1 cellular context compared by ENCODE assay signal in genomic region chr16:47481698-47482374, GRCh38.
TF ChIP-seq lines count a peak whose summit lies in the region.

No MANE protein-coding gene starts in this region.

TF ChIP-seq in WTC11, 78 proteins besides CTCF, POLR2A, EP300 and RAD21 (continued from another document):
- TF ChIP-seq ZNF532 (CRISPR knock-in tag; IDR thresholded peaks at IDR 0.05; ENCODE audit: borderline replicate concordance) = no peak
- TF ChIP-seq, protein P1, sequence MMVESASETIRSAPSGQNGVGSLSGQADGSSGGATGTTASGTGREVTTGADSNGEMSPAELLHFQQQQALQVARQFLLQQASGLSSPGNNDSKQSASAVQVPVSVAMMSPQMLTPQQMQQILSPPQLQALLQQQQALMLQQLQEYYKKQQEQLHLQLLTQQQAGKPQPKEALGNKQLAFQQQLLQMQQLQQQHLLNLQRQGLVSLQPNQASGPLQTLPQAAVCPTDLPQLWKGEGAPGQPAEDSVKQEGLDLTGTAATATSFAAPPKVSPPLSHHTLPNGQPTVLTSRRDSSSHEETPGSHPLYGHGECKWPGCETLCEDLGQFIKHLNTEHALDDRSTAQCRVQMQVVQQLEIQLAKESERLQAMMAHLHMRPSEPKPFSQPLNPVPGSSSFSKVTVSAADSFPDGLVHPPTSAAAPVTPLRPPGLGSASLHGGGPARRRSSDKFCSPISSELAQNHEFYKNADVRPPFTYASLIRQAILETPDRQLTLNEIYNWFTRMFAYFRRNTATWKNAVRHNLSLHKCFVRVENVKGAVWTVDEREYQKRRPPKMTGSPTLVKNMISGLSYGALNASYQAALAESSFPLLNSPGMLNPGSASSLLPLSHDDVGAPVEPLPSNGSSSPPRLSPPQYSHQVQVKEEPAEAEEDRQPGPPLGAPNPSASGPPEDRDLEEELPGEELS (CRISPR knock-in tag; IDR thresholded peaks at IDR 0.05) = no peak
- no peak for TF ChIP-seq ZBTB21 (CRISPR knock-in tag; IDR thresholded peaks at IDR 0.05; ENCODE audit: borderline replicate concordance)
- TF ChIP-seq SOX15 (CRISPR knock-in tag; IDR thresholded peaks at IDR 0.05) = no peak
- no peak for TF ChIP-seq ZNF423 (CRISPR knock-in tag; IDR thresholded peaks at IDR 0.05)
- no peak for TF ChIP-seq RELA (CRISPR knock-in tag; IDR thresholded peaks at IDR 0.05; ENCODE audit: borderline replicate concordance)
- TF ChIP-seq NR1H2 (CRISPR knock-in tag; IDR thresholded peaks at IDR 0.05) = no peak
- no peak for TF ChIP-seq IRF2 (CRISPR knock-in tag; IDR thresholded peaks at IDR 0.05; ENCODE audit: borderline replicate concordance, low read depth)
- no peak for TF ChIP-seq JUN (CRISPR knock-in tag; IDR thresholded peaks at IDR 0.05)
- TF ChIP-seq NFYB (CRISPR knock-in tag; conservative IDR thresholded peaks at IDR 0.05; ENCODE audit: low read depth) = no peak
- TF ChIP-seq PREB (CRISPR knock-in tag; IDR thresholded peaks at IDR 0.05; ENCODE audit: borderline replicate concordance) = no peak
